In the genomic region with DNA sequence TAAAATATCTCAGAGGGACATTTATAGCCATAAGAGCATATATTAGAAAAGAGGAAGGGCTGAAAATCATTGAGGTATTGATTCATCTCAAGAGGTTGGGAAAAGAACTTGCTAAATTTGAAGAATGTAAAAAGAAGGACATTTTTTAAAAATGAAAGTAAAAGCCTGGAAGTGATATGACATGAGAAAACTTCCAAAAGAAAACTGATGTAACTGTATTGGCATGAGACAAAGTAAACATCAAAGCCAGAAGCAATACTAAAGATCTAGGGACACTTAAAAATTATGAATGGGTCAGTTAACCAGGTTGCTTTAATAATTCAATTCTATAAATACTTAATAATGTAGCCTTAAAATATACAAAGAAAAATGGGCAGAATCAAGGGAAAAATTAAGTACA, we compare ENCODE assay signal across 1 cellular context.
TF ChIP-seq lines count a peak whose summit lies in the region.

No MANE protein-coding gene starts in this region.

TF ChIP-seq in IMR-90, 13 proteins besides CTCF, POLR2A, EP300 and RAD21 (continued from another document):
- TF ChIP-seq, protein P1, sequence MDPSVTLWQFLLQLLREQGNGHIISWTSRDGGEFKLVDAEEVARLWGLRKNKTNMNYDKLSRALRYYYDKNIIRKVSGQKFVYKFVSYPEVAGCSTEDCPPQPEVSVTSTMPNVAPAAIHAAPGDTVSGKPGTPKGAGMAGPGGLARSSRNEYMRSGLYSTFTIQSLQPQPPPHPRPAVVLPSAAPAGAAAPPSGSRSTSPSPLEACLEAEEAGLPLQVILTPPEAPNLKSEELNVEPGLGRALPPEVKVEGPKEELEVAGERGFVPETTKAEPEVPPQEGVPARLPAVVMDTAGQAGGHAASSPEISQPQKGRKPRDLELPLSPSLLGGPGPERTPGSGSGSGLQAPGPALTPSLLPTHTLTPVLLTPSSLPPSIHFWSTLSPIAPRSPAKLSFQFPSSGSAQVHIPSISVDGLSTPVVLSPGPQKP (IDR thresholded peaks at IDR 0.05; ENCODE audit: borderline replicate concordance, low read depth, low read length), result no peak
- TF ChIP-seq, protein P2, sequence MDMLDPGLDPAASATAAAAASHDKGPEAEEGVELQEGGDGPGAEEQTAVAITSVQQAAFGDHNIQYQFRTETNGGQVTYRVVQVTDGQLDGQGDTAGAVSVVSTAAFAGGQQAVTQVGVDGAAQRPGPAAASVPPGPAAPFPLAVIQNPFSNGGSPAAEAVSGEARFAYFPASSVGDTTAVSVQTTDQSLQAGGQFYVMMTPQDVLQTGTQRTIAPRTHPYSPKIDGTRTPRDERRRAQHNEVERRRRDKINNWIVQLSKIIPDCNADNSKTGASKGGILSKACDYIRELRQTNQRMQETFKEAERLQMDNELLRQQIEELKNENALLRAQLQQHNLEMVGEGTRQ (IDR thresholded peaks at IDR 0.05; ENCODE audit: low read depth, low read length), result no peak
- TF ChIP-seq NFE2L2 (IDR thresholded peaks at IDR 0.05; ENCODE audit: low read depth, low read length) (no peak), BHLHE40 (IDR thresholded peaks at IDR 0.05; ENCODE audit: low read depth, low read length) (no peak)
